19 cellular contexts compared by ENCODE assay signal in the genomic region with DNA sequence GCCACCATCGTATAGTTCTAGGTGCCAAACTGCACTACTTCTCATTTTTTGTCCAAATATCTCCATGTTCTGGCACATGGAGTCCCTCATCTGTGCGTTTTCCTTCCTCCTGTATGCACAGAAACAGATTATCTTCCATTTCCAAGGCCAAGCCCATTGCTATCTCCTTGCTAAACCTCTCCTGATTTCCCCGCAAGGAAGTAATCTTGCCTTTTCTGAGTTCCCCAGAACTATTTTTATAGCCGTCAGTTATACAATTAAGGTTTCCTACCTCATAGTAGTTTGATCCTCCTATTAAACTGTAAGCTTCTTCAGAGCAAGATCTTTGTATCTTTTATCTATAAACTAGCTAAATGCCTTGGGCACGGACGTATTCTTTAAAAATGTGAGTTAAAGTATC. TPM values are rescaled to one million over a fixed set of nuclear protein-coding genes. Genes with fewer than 3 reads are reported as not detected.
"Had no signal": no experiment of that assay in that cellular context is flagged by ENCODE, and none has a peak within 500 bp of the region (broad histone marks: within the 10 kb centered on the region; RNA-seq: fewer than 3 reads in every experiment).

No MANE protein-coding gene starts in this region.

- DNase-seq: activated CD4-positive, alpha-beta T cell treated with anti-CD3 and anti-CD28 coated beads for 4 hours; activated CD8-positive, alpha-beta memory T cell treated with anti-CD3 and anti-CD28 coated beads, Interleukin-2, amount 10 ng/mL, durations not matched to agents 7 days and 5 days; activated CD8-positive, alpha-beta T cell treated with anti-CD3 and anti-CD28 coated beads, Interleukin-2, amount 10 ng/mL, durations not matched to agents 7 days and 5 days; activated effector memory CD4-positive, alpha-beta T cell treated with anti-CD3 and anti-CD28 coated beads, Interleukin-2, amount 50 U/mL, for 16 hours; activated naive CD4-positive, alpha-beta T cell treated with Interleukin-2 at 50 U/mL for 16 hours; activated T-cell treated with anti-CD3 and anti-CD28 coated beads, Interleukin-2, amount 50 U/mL, for 4 hours; amygdala; KG1; NCI-H1092; NCI-H1417; NCI-H1930; NCI-H510A treated with DMSO at 0.1 percent for 48 hours; NCI-H69; NK-92 treated with Interleukin-12 subunit alpha and Interleukin-12 subunit beta, amount 100 ng/mL, for 24 hours; OCI-M1; RPMI8226; SHP77 treated with DMSO at 0.1 percent for 48 hours had no signal

- ATAC-seq: activated CD4-positive, CD25-positive, alpha-beta regulatory T cell treated with anti-CD3 and anti-CD28 coated beads, Interleukin-2, amount 50 U/mL, for 24 hours; activated CD8-positive, alpha-beta memory T cell treated with anti-CD3 and anti-CD28 coated beads, Interleukin-2, amount 10 ng/mL, durations not matched to agents 7 days and 5 days; activated CD8-positive, alpha-beta T cell treated with anti-CD3 and anti-CD28 coated beads, Interleukin-2, amount 10 ng/mL, durations not matched to agents 7 days and 5 days; activated T-cell treated with anti-CD3 and anti-CD28 coated beads, Interleukin-2, amount 50 U/mL, for 4 hours; Panc1 had no signal

RNA-seq across cellular contexts. Expression of gene DSG3, which starts 57.6 kb away (rescaled TPM):
- total RNA-seq: activated CD8-positive, alpha-beta memory T cell treated with anti-CD3 and anti-CD28 coated beads, Interleukin-2, amount 10 ng/mL, durations not matched to agents 7 days and 5 days; activated CD8-positive, alpha-beta T cell treated with anti-CD3 and anti-CD28 coated beads, Interleukin-2, amount 10 ng/mL, durations not matched to agents 7 days and 5 days; activated T-cell treated with anti-CD3 and anti-CD28 coated beads, Interleukin-2, amount 50 U/mL, for 4 hours had no signal
